9 cellular contexts compared by ENCODE assay signal in genomic region chr15:82647835-82648256, GRCh38. TPM values are rescaled to one million over a fixed set of nuclear protein-coding genes. Genes with fewer than 3 reads are reported as not detected.
A peak's percentile ranks its signal among the peaks of the same experiment; 100 is the strongest.
DNase-seq lines count a peak whose midpoint lies in the region; ATAC-seq and TF ChIP-seq lines count a peak whose summit lies in the region.
"Had no signal": no experiment of that assay in that cellular context is flagged by ENCODE, and none has a peak within 500 bp of the region (broad histone marks: within the 10 kb centered on the region; RNA-seq: fewer than 3 reads in every experiment).

No MANE protein-coding gene starts in this region.

- no peaks in the 10 kb centered on the region for H3K9me3 Mint-ChIP-seq in activated CD4-positive, alpha-beta memory T cell treated with anti-CD3 and anti-CD28 coated beads, Interleukin-2, amount 10 ng/mL, durations not matched to agents 7 days and 5 days

- peak overlapping the region; percentile 65 to 85 (median 70) for H3K4me3 ChIP-seq in esophagus muscularis mucosa
- peak overlapping the region; percentile 50 for H3K4me3 ChIP-seq in ovary
- peak overlapping the region; percentile 8 to 59 (median 44) for H3K4me3 ChIP-seq in upper lobe of left lung

- no peaks in the 10 kb centered on the region for H3K36me3 Mint-ChIP-seq in activated CD4-positive, alpha-beta memory T cell treated with anti-CD3 and anti-CD28 coated beads, Interleukin-2, amount 10 ng/mL, durations not matched to agents 7 days and 5 days (ENCODE audit: low read depth)

- H3K4me3 Mint-ChIP-seq in activated CD4-positive, alpha-beta memory T cell treated with anti-CD3 and anti-CD28 coated beads, Interleukin-2, amount 10 ng/mL, durations not matched to agents 7 days and 5 days = no peak overlapping the region

- H3K27me3 Mint-ChIP-seq in activated CD4-positive, alpha-beta memory T cell treated with anti-CD3 and anti-CD28 coated beads, Interleukin-2, amount 10 ng/mL, durations not matched to agents 7 days and 5 days = peaks cover 50% of the 10 kb centered on the region

- intact Hi-C loops in esophagus muscularis mucosa (cut with DNase I) (loop anchor here (5.0 kb wide), 1 partner anchor 104 kb away; no protein-coding TSS in a partner anchor), ovary (cut with DNase I) (loop anchor here in 1 of 4 donors (10.0 kb wide), 1 partner anchor 103 kb away; the partner anchor contains the start of gene RPS17)

- H3K4me1 Mint-ChIP-seq in activated CD4-positive, alpha-beta memory T cell treated with anti-CD3 and anti-CD28 coated beads, Interleukin-2, amount 10 ng/mL, durations not matched to agents 7 days and 5 days = peaks cover 6% of the 10 kb centered on the region

- H3K36me3 ChIP-seq in esophagus muscularis mucosa = no peaks in the 10 kb centered on the region
- no peaks in the 10 kb centered on the region for H3K36me3 ChIP-seq in ovary
- H3K36me3 ChIP-seq in upper lobe of left lung = no peaks in the 10 kb centered on the region

- peak; percentile 69 for DNase-seq in DMS 273 (lab: John Stamatoyannopoulos, UW; ENCODE audit: unreplicated experiment)
- DNase-seq in DMS 273 treated with DMSO at 0.1 percent for 48 hours (lab: John Stamatoyannopoulos, UW) = no peak
- DNase-seq in activated CD4-positive, alpha-beta memory T cell treated with anti-CD3 and anti-CD28 coated beads, Interleukin-2, amount 10 ng/mL, durations not matched to agents 7 days and 5 days = peak; percentile 20
- DNase-seq in esophagus muscularis mucosa (ENCODE audit: extremely low spot score) = no peak
- peak in 1 of 5 donors; percentile 59 for DNase-seq in ovary
- peak in 1 of 2 donors; percentile 91 for DNase-seq in upper lobe of left lung
- DNase-seq in mucosa of gallbladder (ENCODE audit: low spot score) = no peak
- no peak for DNase-seq in HT-29 (ENCODE audit: low spot score)

- TF ChIP-seq EP300 in esophagus muscularis mucosa (IDR thresholded peaks at IDR 0.05) = no peak
- TF ChIP-seq EP300 in ovary (IDR thresholded peaks at IDR 0.05) = no peak
- TF ChIP-seq EP300 in upper lobe of left lung (IDR thresholded peaks at IDR 0.05) = no peak

- POLR2A ChIA-PET in activated CD4-positive, alpha-beta memory T cell treated with anti-CD3 and anti-CD28 coated beads, Interleukin-2, amount 10 ng/mL, durations not matched to agents 7 days and 5 days (lab: Charles Lee) = no interaction called here

- H3K27ac Mint-ChIP-seq in activated CD4-positive, alpha-beta memory T cell treated with anti-CD3 and anti-CD28 coated beads, Interleukin-2, amount 10 ng/mL, durations not matched to agents 7 days and 5 days = no peak overlapping the region

- H3K27ac ChIP-seq in esophagus muscularis mucosa (replicated peaks in 1 of 4) (peak overlapping the region; percentile 59 to 72 (median 66)), ovary (peak overlapping the region; percentile 4 to 50), upper lobe of left lung (no peak overlapping the region)
- H3K27ac ChIP-seq: 22Rv1 had no signal

- H3K4me1 ChIP-seq in esophagus muscularis mucosa (peaks cover 17 to 32% (median 30%) of the 10 kb centered on the region in 4 donors), ovary (ENCODE audit: insufficient read depth) (peaks cover 8% of the 10 kb centered on the region), upper lobe of left lung (peaks cover 17 to 27% (median 20%) of the 10 kb centered on the region in 4 donors)

- TF ChIP-seq POLR2A in esophagus muscularis mucosa (IDR thresholded peaks at IDR 0.05; ENCODE audit: low read depth) (no peak), ovary (IDR thresholded peaks at IDR 0.05) (no peak), upper lobe of left lung (IDR thresholded peaks at IDR 0.05) (no peak)

- ATAC-seq in upper lobe of left lung (ENCODE audit: low FRiP score in 2 of 2) = peak in 1 of 2 donors; percentile 57

- H3K9me3 ChIP-seq in esophagus muscularis mucosa (no peaks in the 10 kb centered on the region), ovary (no peaks in the 10 kb centered on the region), upper lobe of left lung (peaks cover 0 to 5% (median 0%) of the 10 kb centered on the region in 4 donors)

- WGBS in esophagus muscularis mucosa = no CpG with 5 or more reads among the region's 49 CpGs
- WGBS in ovary, 3 donors = 0 to 2% (median 0%) methylated on average over 34 to 49 of the region's 49 CpGs
- 6% methylated on average over 3 of the region's 49 CpGs; no CpG with 5 or more reads in 1 of the 2 donors for whole genome bisulfite sequencing in upper lobe of left lung, 2 donors

- CTCF ChIA-PET in activated CD4-positive, alpha-beta memory T cell treated with anti-CD3 and anti-CD28 coated beads, Interleukin-2, amount 10 ng/mL, durations not matched to agents 7 days and 5 days (lab: Charles Lee) = no interaction called here

- no peak for TF ChIP-seq CTCF in esophagus muscularis mucosa (IDR thresholded peaks at IDR 0.05)
- TF ChIP-seq CTCF in ovary (IDR thresholded peaks at IDR 0.05) = no peak
- no peak for TF ChIP-seq CTCF in upper lobe of left lung (IDR thresholded peaks at IDR 0.05)

- H3K27me3 ChIP-seq in esophagus muscularis mucosa (peaks cover 0 to 47% (median 17%) of the 10 kb centered on the region in 4 donors), ovary (no peaks in the 10 kb centered on the region), upper lobe of left lung (peaks cover 0 to 31% (median 23%) of the 10 kb centered on the region in 4 donors)

RNA-seq across cellular contexts. Expression of gene CPEB1, which starts 0.7 kb away (rescaled TPM):
- total RNA-seq in activated CD4-positive, alpha-beta memory T cell treated with anti-CD3 and anti-CD28 coated beads, Interleukin-2, amount 10 ng/mL, durations not matched to agents 7 days and 5 days = not detected
- total RNA-seq in esophagus muscularis mucosa (1 to 10 TPM; 5.6 to 8.1 (median 5.9) TPM), ovary (10 to 100 TPM in 5 of 7 donors, 1 to 10 TPM in 2; 7.3 to 28.9 (median 11.5) TPM), upper lobe of left lung (1 to 10 TPM in 5 of 6 donors, under 1 TPM in 1; 0.76 to 3.4 (median 1.7) TPM), mucosa of gallbladder (4.8 TPM)
- 1 to 10 TPM; 5.4 to 6.7 TPM for polyA plus RNA-seq in ovary
- total RNA-seq in HT-29 (2014; rRNA removed; shearing (Covaris generic)) = not detected in 2 replicates

Comparison
In these comparisons a context has a peak if more than half of its experiments do, and no peak if none do; other contexts are left out.
1. DNase-seq: peak in DMS 273 (single experiment) and activated CD4-positive, alpha-beta memory T cell treated with anti-CD3 and anti-CD28 coated beads, Interleukin-2, amount 10 ng/mL, durations not matched to agents 7 days and 5 days (single experiment); none in DMS 273 treated with DMSO at 0.1 percent for 48 hours (single experiment), esophagus muscularis mucosa (single experiment), mucosa of gallbladder (single experiment) and HT-29 (single experiment).
2. H3K27ac ChIP-seq: peak in esophagus muscularis mucosa (4 of 4) and ovary (2 of 2); none in upper lobe of left lung (0 of 4).
3. Peak in every context shown above with its lines, with median percentiles within 50 percentile points of each other: H3K4me3 ChIP-seq.